1 cellular context compared by ENCODE assay signal in the genomic region with DNA sequence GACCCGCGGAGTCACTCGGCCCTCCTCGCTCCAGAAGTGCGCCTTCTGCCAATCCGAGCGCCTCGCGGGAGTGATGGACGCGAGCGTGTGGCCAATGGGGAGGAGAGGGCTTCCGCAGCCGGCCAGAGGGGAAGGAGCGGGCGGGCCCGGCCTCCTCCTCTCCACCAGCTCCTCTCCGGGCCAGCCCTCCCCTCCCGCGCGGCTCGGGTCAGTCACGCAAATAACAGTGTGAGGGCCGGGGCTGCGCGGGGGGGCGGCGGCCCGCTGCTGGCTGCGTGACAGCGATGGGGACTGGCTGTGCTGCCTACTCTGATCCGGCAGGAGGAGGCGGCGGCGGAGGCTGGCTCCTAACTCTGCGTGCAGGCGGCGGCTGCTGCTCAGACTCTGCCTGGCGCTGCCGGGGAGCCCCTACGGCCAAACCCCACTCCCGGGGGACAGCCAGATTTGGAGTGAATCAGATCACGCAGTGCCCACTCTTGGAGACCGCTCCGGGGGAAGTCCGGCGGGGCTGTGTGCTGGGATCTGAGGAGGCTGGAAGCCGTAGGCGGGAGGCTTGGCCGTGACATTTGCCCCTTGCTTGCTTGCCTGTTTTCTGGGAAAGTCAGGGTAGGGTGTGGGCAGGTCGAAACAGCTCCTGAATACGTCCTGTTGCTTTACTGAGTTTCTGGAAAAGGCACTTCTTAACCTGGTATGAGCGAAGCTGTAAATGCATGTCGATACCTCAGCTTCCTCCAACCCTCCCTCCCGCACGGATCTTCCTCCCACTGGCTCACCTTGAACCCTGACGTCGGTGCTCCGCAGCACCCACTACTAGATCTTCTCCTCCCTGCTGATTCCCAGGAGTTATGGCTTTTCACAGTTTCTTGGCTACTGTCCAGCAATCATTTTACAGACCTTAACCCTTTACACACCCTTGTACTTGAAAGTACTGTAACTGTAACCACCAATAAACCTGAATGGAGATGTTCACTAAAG.
A peak's percentile ranks its signal among the peaks of the same experiment; 100 is the strongest.
TF ChIP-seq lines count a peak whose summit lies in the region.

No MANE protein-coding gene starts in this region.

TF ChIP-seq in GM12878, 131 proteins besides CTCF, POLR2A, EP300 and RAD21 (continued from another document):
- TF ChIP-seq, protein P1, sequence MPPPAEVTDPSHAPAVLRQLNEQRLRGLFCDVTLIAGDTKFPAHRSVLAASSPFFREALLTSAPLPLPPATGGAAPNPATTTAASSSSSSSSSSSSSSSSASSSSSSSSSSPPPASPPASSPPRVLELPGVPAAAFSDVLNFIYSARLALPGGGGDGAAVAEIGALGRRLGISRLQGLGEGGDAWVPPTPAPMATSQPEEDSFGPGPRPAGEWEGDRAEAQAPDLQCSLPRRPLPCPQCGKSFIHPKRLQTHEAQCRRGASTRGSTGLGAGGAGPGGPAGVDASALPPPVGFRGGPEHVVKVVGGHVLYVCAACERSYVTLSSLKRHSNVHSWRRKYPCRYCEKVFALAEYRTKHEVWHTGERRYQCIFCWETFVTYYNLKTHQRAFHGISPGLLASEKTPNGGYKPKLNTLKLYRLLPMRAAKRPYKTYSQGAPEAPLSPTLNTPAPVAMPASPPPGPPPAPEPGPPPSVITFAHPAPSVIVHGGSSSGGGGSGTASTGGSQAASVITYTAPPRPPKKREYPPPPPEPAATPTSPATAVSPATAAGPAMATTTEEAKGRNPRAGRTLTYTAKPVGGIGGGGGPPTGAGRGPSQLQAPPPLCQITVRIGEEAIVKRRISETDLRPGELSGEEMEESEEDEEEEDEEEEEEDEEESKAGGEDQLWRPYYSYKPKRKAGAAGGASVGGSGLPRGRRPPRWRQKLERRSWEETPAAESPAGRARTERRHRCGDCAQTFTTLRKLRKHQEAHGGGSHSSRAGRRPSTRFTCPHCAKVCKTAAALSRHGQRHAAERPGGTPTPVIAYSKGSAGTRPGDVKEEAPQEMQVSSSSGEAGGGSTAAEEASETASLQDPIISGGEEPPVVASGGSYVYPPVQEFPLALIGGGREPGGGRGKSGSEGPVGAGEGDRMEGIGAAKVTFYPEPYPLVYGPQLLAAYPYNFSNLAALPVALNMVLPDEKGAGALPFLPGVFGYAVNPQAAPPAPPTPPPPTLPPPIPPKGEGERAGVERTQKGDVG (CRISPR knock-in tag; IDR thresholded peaks at IDR 0.05), result no peak
- TF ChIP-seq CBFB (IDR thresholded peaks at IDR 0.05; ENCODE audit: low read depth) (peak; percentile 42; the same call in 1 of the 2 replicates), ASH2L (IDR thresholded peaks at IDR 0.05; ENCODE audit: borderline replicate concordance, low read depth) (no peak), ZNF24 (IDR thresholded peaks at IDR 0.05) (no peak), TARDBP (IDR thresholded peaks at IDR 0.05; ENCODE audit: borderline replicate concordance) (peak; percentile 78; the same call in 1 of the 2 replicates), TAF1 (IDR thresholded peaks at IDR 0.05; ENCODE audit: borderline replicate concordance, low read depth, low read length) (peak; percentile 48; the same call in 1 of the 2 replicates), NBN (IDR thresholded peaks at IDR 0.05) (peak; percentile 61; the same call in 1 of the 2 replicates)
TF ChIP-seq in GM12878: peak in this region for 50.
